ENCODE assay signal across 19 cellular contexts in the genomic region with DNA sequence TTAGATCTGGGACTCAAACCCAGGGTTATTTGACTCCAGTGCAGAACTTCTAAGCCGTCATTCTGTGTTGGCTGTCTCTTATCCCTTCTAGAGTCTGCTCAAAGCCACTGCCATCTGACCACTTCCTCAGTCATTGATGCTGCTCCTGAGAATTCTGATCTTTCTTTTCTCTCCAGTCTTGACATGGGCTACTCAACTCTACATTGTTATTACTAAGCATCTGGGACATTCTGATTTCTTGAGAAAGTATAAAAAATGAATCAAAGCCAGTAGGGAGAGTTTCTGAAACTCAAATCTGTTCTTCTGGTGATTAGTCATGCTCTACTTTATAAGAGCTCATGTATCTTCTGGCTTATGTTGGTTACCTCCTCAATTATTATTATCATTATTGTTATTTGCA. TPM values are rescaled to one million over a fixed set of nuclear protein-coding genes. Genes with fewer than 3 reads are reported as not detected.
DNase-seq lines count a peak whose midpoint lies in the region; ATAC-seq, FAIRE-seq and TF ChIP-seq lines count a peak whose summit lies in the region.
"Had no signal": no experiment of that assay in that cellular context is flagged by ENCODE, and none has a peak within 500 bp of the region (broad histone marks: within the 10 kb centered on the region; RNA-seq: fewer than 3 reads in every experiment).

No MANE protein-coding gene starts in this region.

- no peaks in the 10 kb centered on the region for H3K27me3 Mint-ChIP-seq in activated CD4-positive, alpha-beta T cell treated with anti-CD3 and anti-CD28 coated beads for 36 hours
- no peaks in the 10 kb centered on the region for H3K27me3 Mint-ChIP-seq in activated CD4-positive, alpha-beta T cell treated with anti-CD3 and anti-CD28 coated beads, Interleukin-2, amount 10 ng/mL, durations not matched to agents 24 days and 14 days
- H3K27me3 Mint-ChIP-seq in activated T-helper 17 cell treated with anti-CD3 and anti-CD28 coated beads, Interleukin-2, amount 50 U/mL, for 72 hours, result no peaks in the 10 kb centered on the region
- no peaks in the 10 kb centered on the region for H3K27me3 Mint-ChIP-seq in endodermal cell (ENCODE audit: insufficient read depth)

- H3K27ac Mint-ChIP-seq in activated CD4-positive, alpha-beta T cell treated with anti-CD3 and anti-CD28 coated beads for 36 hours, result no peak overlapping the region
- no peak overlapping the region for H3K27ac Mint-ChIP-seq in activated CD4-positive, alpha-beta T cell treated with anti-CD3 and anti-CD28 coated beads, Interleukin-2, amount 10 ng/mL, durations not matched to agents 24 days and 14 days
- no peak overlapping the region for H3K27ac Mint-ChIP-seq in activated T-helper 17 cell treated with anti-CD3 and anti-CD28 coated beads, Interleukin-2, amount 50 U/mL, for 72 hours
- H3K27ac Mint-ChIP-seq in endodermal cell, result no peak overlapping the region
- H3K27ac Mint-ChIP-seq: CD8-positive, alpha-beta memory T cell had no signal

- H3K27ac ChIP-seq in pancreas, result no peak overlapping the region
- H3K27ac ChIP-seq in endodermal cell (ENCODE audit: low read depth, low read length), result no peak overlapping the region
- H3K27ac ChIP-seq: 22Rv1, BLaER1, GM23248 had no signal

- DNase-seq in activated CD4-positive, alpha-beta T cell treated with anti-CD3 and anti-CD28 coated beads for 36 hours, result no peak
- no peak for DNase-seq in activated CD4-positive, alpha-beta T cell treated with anti-CD3 and anti-CD28 coated beads, Interleukin-2, amount 10 ng/mL, durations not matched to agents 24 days and 14 days
- DNase-seq in fibroblast of peridontal ligament (ENCODE audit: extremely low read depth), result peak; percentile 17
- peak; percentile 25 for DNase-seq in stromal cell of bone marrow (ENCODE audit: low read depth)
- no peak for DNase-seq in pancreas
- no peak for DNase-seq in endodermal cell
- DNase-seq: AML-193; Caco-2; CD8-positive, alpha-beta memory T cell; DND-41; GF-D8; GM23248; IMR-90 had no signal

- peaks cover 6% of the 10 kb centered on the region for H3K36me3 Mint-ChIP-seq in activated CD4-positive, alpha-beta T cell treated with anti-CD3 and anti-CD28 coated beads for 36 hours (ENCODE audit: low read depth)
- no peaks in the 10 kb centered on the region for H3K36me3 Mint-ChIP-seq in activated CD4-positive, alpha-beta T cell treated with anti-CD3 and anti-CD28 coated beads, Interleukin-2, amount 10 ng/mL, durations not matched to agents 24 days and 14 days (ENCODE audit: low read depth)
- H3K36me3 Mint-ChIP-seq in activated T-helper 17 cell treated with anti-CD3 and anti-CD28 coated beads, Interleukin-2, amount 50 U/mL, for 72 hours (ENCODE audit: low read depth), result peaks cover 1% of the 10 kb centered on the region
- H3K36me3 Mint-ChIP-seq in endodermal cell (ENCODE audit: low read depth), result no peaks in the 10 kb centered on the region
- H3K36me3 Mint-ChIP-seq: CD8-positive, alpha-beta memory T cell had no signal

- no peak for TF ChIP-seq CTCF in pancreas (IDR thresholded peaks at IDR 0.05)
- no peak for TF ChIP-seq CTCF in endodermal cell (conservative IDR thresholded peaks at IDR 0.05)

- H3K4me1 Mint-ChIP-seq in activated CD4-positive, alpha-beta T cell treated with anti-CD3 and anti-CD28 coated beads for 36 hours, result peaks cover 18% of the 10 kb centered on the region
- peaks cover 3% of the 10 kb centered on the region for H3K4me1 Mint-ChIP-seq in activated CD4-positive, alpha-beta T cell treated with anti-CD3 and anti-CD28 coated beads, Interleukin-2, amount 10 ng/mL, durations not matched to agents 24 days and 14 days
- H3K4me1 Mint-ChIP-seq in activated T-helper 17 cell treated with anti-CD3 and anti-CD28 coated beads, Interleukin-2, amount 50 U/mL, for 72 hours, result peaks cover 6% of the 10 kb centered on the region
- peaks cover 11% of the 10 kb centered on the region for H3K4me1 Mint-ChIP-seq in endodermal cell

- no peak overlapping the region for H3K4me3 ChIP-seq in pancreas
- H3K4me3 ChIP-seq in endodermal cell (ENCODE audit: low read length), result no peak overlapping the region
- H3K4me3 ChIP-seq: BLaER1, GM23248 had no signal

- CTCF ChIA-PET in activated CD4-positive, alpha-beta T cell treated with anti-CD3 and anti-CD28 coated beads for 36 hours (lab: Charles Lee), result no interaction called here

- H3K9me3 ChIP-seq in pancreas (no peaks in the 10 kb centered on the region), endodermal cell (ENCODE audit: control insufficient read depth, low read length) (no peaks in the 10 kb centered on the region)
- H3K9me3 ChIP-seq: BLaER1, Caco-2 had no signal

- H3K9ac ChIP-seq in endodermal cell (ENCODE audit: extremely low read depth, low read length, poor library complexity, severe bottlenecking), result no peak overlapping the region
- H3K9ac ChIP-seq: BLaER1, GM23248 had no signal

- ATAC-seq in activated CD4-positive, alpha-beta T cell treated with anti-CD3 and anti-CD28 coated beads for 36 hours, result peak; percentile 88
- peak; percentile 82 for ATAC-seq in activated T-helper 17 cell treated with anti-CD3 and anti-CD28 coated beads, Interleukin-2, amount 50 U/mL, for 72 hours (replicated peaks)
- no peak for ATAC-seq in pancreas
- no peak for ATAC-seq in GM21576 (IDR thresholded peaks at IDR 0.05; ENCODE audit: unreplicated experiment)
- ATAC-seq: HCT116 had no signal

- H3K4me3 Mint-ChIP-seq in activated CD4-positive, alpha-beta T cell treated with anti-CD3 and anti-CD28 coated beads for 36 hours, result no peak overlapping the region
- no peak overlapping the region for H3K4me3 Mint-ChIP-seq in activated CD4-positive, alpha-beta T cell treated with anti-CD3 and anti-CD28 coated beads, Interleukin-2, amount 10 ng/mL, durations not matched to agents 24 days and 14 days
- H3K4me3 Mint-ChIP-seq in activated T-helper 17 cell treated with anti-CD3 and anti-CD28 coated beads, Interleukin-2, amount 50 U/mL, for 72 hours, result no peak overlapping the region
- H3K4me3 Mint-ChIP-seq in endodermal cell, result no peak overlapping the region
- H3K4me3 Mint-ChIP-seq: CD8-positive, alpha-beta memory T cell had no signal

- no peaks in the 10 kb centered on the region for H3K27me3 ChIP-seq in pancreas
- no peaks in the 10 kb centered on the region for H3K27me3 ChIP-seq in endodermal cell (ENCODE audit: control insufficient read depth, insufficient read depth, low read length, poor library complexity, severe bottlenecking)
- H3K27me3 ChIP-seq: BLaER1 had no signal

- H3K9me3 Mint-ChIP-seq in activated CD4-positive, alpha-beta T cell treated with anti-CD3 and anti-CD28 coated beads for 36 hours (ENCODE audit: low read depth), result no peaks in the 10 kb centered on the region
- H3K9me3 Mint-ChIP-seq in activated CD4-positive, alpha-beta T cell treated with anti-CD3 and anti-CD28 coated beads, Interleukin-2, amount 10 ng/mL, durations not matched to agents 24 days and 14 days, result no peaks in the 10 kb centered on the region
- no peaks in the 10 kb centered on the region for H3K9me3 Mint-ChIP-seq in activated T-helper 17 cell treated with anti-CD3 and anti-CD28 coated beads, Interleukin-2, amount 50 U/mL, for 72 hours
- no peaks in the 10 kb centered on the region for H3K9me3 Mint-ChIP-seq in endodermal cell
- H3K9me3 Mint-ChIP-seq: CD8-positive, alpha-beta memory T cell had no signal

- intact Hi-C loops in activated CD4-positive, alpha-beta T cell treated with anti-CD3 and anti-CD28 coated beads for 36 hours (cut with DNase I, micrococcal nuclease), result no loop called here
- intact Hi-C loops in activated CD4-positive, alpha-beta T cell treated with anti-CD3 and anti-CD28 coated beads, Interleukin-2, amount 10 ng/mL, durations not matched to agents 24 days and 14 days (cut with micrococcal nuclease), result no loop called here
- intact Hi-C loops in pancreas (cut with DNase I), result no loop called here

- H3K36me3 ChIP-seq in pancreas, result no peaks in the 10 kb centered on the region
- H3K36me3 ChIP-seq in endodermal cell (ENCODE audit: control insufficient read depth, insufficient read depth, low read length), result no peaks in the 10 kb centered on the region
- H3K36me3 ChIP-seq: BLaER1 had no signal

- POLR2A ChIA-PET in activated CD4-positive, alpha-beta T cell treated with anti-CD3 and anti-CD28 coated beads for 36 hours (lab: Charles Lee), result no interaction called here

- H3K4me1 ChIP-seq in pancreas (peaks cover 0 to 4% (median 0%) of the 10 kb centered on the region in 3 donors), endodermal cell (ENCODE audit: control insufficient read depth, insufficient read depth, low read length) (no peaks in the 10 kb centered on the region)
- H3K4me1 ChIP-seq: BLaER1 had no signal

- 91 to 96% methylated on average over 1 of the region's 1 CpG for WGBS in pancreas, 2 donors
- WGBS in endodermal cell (ENCODE audit: insufficient coverage in 1 of 2, insufficient read length in 1 of 2), 2 experiments, result 93 to 100% methylated on average over 1 of the region's 1 CpG

- FAIRE-seq in pancreas (lab: Jason Lieb, UNC), result no peak
- FAIRE-seq: H54 had no signal

RNA-seq across cellular contexts. Expression of a gene that starts 48.7 kb away (rescaled TPM):
- total RNA-seq in activated CD4-positive, alpha-beta T cell treated with anti-CD3 and anti-CD28 coated beads for 36 hours, result 10 to 100 TPM; 24.0 to 25.2 TPM
- total RNA-seq in activated CD4-positive, alpha-beta T cell treated with anti-CD3 and anti-CD28 coated beads, Interleukin-2, amount 10 ng/mL, durations not matched to agents 24 days and 14 days, result 22.9 and 23.5 TPM in 2 replicates
- total RNA-seq in activated T-helper 17 cell treated with anti-CD3 and anti-CD28 coated beads, Interleukin-2, amount 50 U/mL, for 72 hours, result 10 to 100 TPM; 56.2 to 78.2 TPM
- total RNA-seq in pancreas (10 to 100 TPM; 15.7 to 28.5 (median 18.8) TPM), endodermal cell (10 to 100 TPM; 65.0 to 79.5 TPM)
- polyA plus RNA-seq in pancreas, result 1 to 10 TPM; 3.3 to 7.7 TPM
- polyA plus RNA-seq in endodermal cell (2013, experiment 1 of 2), result 44.1 TPM
- polyA plus RNA-seq in endodermal cell (2013, experiment 2 of 2), result 44.2 TPM

Comparison
In these comparisons a context has a peak if more than half of its experiments do, and no peak if none do; other contexts are left out.
1. ATAC-seq: peak in activated CD4-positive, alpha-beta T cell treated with anti-CD3 and anti-CD28 coated beads for 36 hours (single experiment) and activated T-helper 17 cell treated with anti-CD3 and anti-CD28 coated beads, Interleukin-2, amount 50 U/mL, for 72 hours (single experiment); none in pancreas (0 of 4) and GM21576 (single experiment).
2. DNase-seq: peak in fibroblast of peridontal ligament (single experiment) and stromal cell of bone marrow (single experiment); none in activated CD4-positive, alpha-beta T cell treated with anti-CD3 and anti-CD28 coated beads for 36 hours (single experiment), activated CD4-positive, alpha-beta T cell treated with anti-CD3 and anti-CD28 coated beads, Interleukin-2, amount 10 ng/mL, durations not matched to agents 24 days and 14 days (single experiment), pancreas (0 of 6) and endodermal cell (single experiment).